In genomic region chr2:152486048-152486736, GRCh38 we compare ENCODE assay signal across 12 cellular contexts.
A peak's percentile ranks its signal among the peaks of the same experiment; 100 is the strongest.
DNase-seq lines count a peak whose midpoint lies in the region; ATAC-seq and TF ChIP-seq lines count a peak whose summit lies in the region.
"Had no signal": no experiment of that assay in that cellular context is flagged by ENCODE, and none has a peak within 500 bp of the region (broad histone marks: within the 10 kb centered on the region; RNA-seq: fewer than 3 reads in every experiment).

No MANE protein-coding gene starts in this region.

- H3K4me2 ChIP-seq in OCI-LY7 (ENCODE audit: low read length): no peak overlapping the region

- no peak overlapping the region for H3K4me3 ChIP-seq in left lung
- H3K4me3 ChIP-seq in sigmoid colon: no peak overlapping the region
- no peak overlapping the region for H3K4me3 ChIP-seq in OCI-LY7 (ENCODE audit: low read depth, low read length, poor library complexity, severe bottlenecking)

- peaks cover 11 to 30% of the 10 kb centered on the region in 2 donors for H3K4me1 ChIP-seq in left lung
- H3K4me1 ChIP-seq in sigmoid colon: peaks cover 0 to 44% (median 35%) of the 10 kb centered on the region in 4 donors
- no peaks in the 10 kb centered on the region for H3K4me1 ChIP-seq in OCI-LY7 (ENCODE audit: insufficient read depth, low read length, poor library complexity, severe bottlenecking)

- ATAC-seq in left lung: peak; percentile 64
- no peak for ATAC-seq in HG02938 (IDR thresholded peaks at IDR 0.05; ENCODE audit: unreplicated experiment)

- peak; percentile 60 to 72 for DNase-seq in Kasumi-1 (lab: John Stamatoyannopoulos, UW)
- DNase-seq in caudate nucleus (lab: John Stamatoyannopoulos, UW): no peak
- no peak for DNase-seq in left lung
- DNase-seq in sigmoid colon: no peak
- no peak for DNase-seq in NCI-H748 (lab: John Stamatoyannopoulos, UW; ENCODE audit: unreplicated experiment)
- DNase-seq in NCI-H1092 treated with DMSO at 0.1 percent for 48 hours (lab: John Stamatoyannopoulos, UW): no peak
- DNase-seq in OCI-LY7 (ENCODE audit: low spot score): no peak
- DNase-seq: activated naive CD4-positive, alpha-beta T cell treated with anti-CD3 and anti-CD28 coated beads for 36 hours; DMS153; stimulated activated CD4-positive, alpha-beta T cell treated with anti-CD3 and anti-CD28 coated beads, Interleukin-12 subunit alpha, Interleukin-12 subunit beta, amount 100 ng/mL, for 4 hours; stimulated activated naive CD4-positive, alpha-beta T cell had no signal

- no peak for TF ChIP-seq POLR2A in sigmoid colon (IDR thresholded peaks at IDR 0.05)

- H2AFZ ChIP-seq in OCI-LY7 (ENCODE audit: low read length): no peak overlapping the region

- peak overlapping the region; percentile 74 for H3K27ac ChIP-seq in caudate nucleus (ENCODE audit: low read depth, low read length)
- H3K27ac ChIP-seq in left lung: peak overlapping the region; percentile 67 to 71
- H3K27ac ChIP-seq in sigmoid colon: peak overlapping the region in 3 of 4 donors; percentile 29 to 49 (median 39)
- no peak overlapping the region for H3K27ac ChIP-seq in OCI-LY7 (ENCODE audit: low read depth, low read length, poor library complexity, severe bottlenecking)

- H3K9me2 ChIP-seq in OCI-LY7 (ENCODE audit: insufficient read depth, low read length): no peaks in the 10 kb centered on the region

- H3K9me3 ChIP-seq in left lung (no peaks in the 10 kb centered on the region), sigmoid colon (no peaks in the 10 kb centered on the region), OCI-LY7 (ENCODE audit: low read length) (no peaks in the 10 kb centered on the region)

- POLR2A ChIA-PET in OCI-LY7 (lab: Charles Lee): interaction anchor here (0.6 to 0.8 kb wide), 3 partner anchors 194 to 604 kb away, joined by 3 to 4 read pairs (median 4); no protein-coding TSS in a partner anchor

- no peaks in the 10 kb centered on the region for H4K20me1 ChIP-seq in OCI-LY7 (ENCODE audit: insufficient read depth, low read length)

- TF ChIP-seq EP300 in sigmoid colon (IDR thresholded peaks at IDR 0.05): no peak

- no peak for TF ChIP-seq CTCF in left lung (IDR thresholded peaks at IDR 0.05)
- TF ChIP-seq CTCF in sigmoid colon (IDR thresholded peaks at IDR 0.05): no peak
- TF ChIP-seq CTCF in OCI-LY7 (conservative IDR thresholded peaks at IDR 0.05; ENCODE audit: low read length): no peak

- no TSS peak for BruUV-seq in OCI-LY7 (replicated peaks; lab: Mats Ljungman, UMichigan)

- H3K36me3 ChIP-seq in left lung (no peaks in the 10 kb centered on the region), sigmoid colon (no peaks in the 10 kb centered on the region), OCI-LY7 (ENCODE audit: insufficient read depth, low read length) (no peaks in the 10 kb centered on the region)

- H3K27me3 ChIP-seq in left lung (no peaks in the 10 kb centered on the region), sigmoid colon (no peaks in the 10 kb centered on the region)

- intact Hi-C loops in left lung (cut with DNase I): no loop called here
- intact Hi-C loops in sigmoid colon (cut with DNase I): no loop called here
- intact Hi-C loops in OCI-LY7 (cut with micrococcal nuclease; ENCODE audit: unreplicated experiment): no loop called here

- H3K79me2 ChIP-seq in OCI-LY7 (ENCODE audit: insufficient read depth, low read depth, low read length): no peaks in the 10 kb centered on the region

- WGBS in sigmoid colon, 2 donors: 11 to 33% methylated on average over 7 of the region's 7 CpGs

- CTCF ChIA-PET in OCI-LY7 (lab: Charles Lee; ENCODE audit: unreplicated experiment): no interaction called here

Comparison
In these comparisons a context has a peak if more than half of its experiments do, and no peak if none do; other contexts are left out.
1. DNase-seq: peak in Kasumi-1 (2 of 2); none in caudate nucleus (0 of 61), left lung (0 of 2), sigmoid colon (single experiment), NCI-H748 (single experiment), NCI-H1092 treated with DMSO at 0.1 percent for 48 hours (single experiment) and OCI-LY7 (single experiment).